ENCODE assay signal across 14 cellular contexts in the genomic region with DNA sequence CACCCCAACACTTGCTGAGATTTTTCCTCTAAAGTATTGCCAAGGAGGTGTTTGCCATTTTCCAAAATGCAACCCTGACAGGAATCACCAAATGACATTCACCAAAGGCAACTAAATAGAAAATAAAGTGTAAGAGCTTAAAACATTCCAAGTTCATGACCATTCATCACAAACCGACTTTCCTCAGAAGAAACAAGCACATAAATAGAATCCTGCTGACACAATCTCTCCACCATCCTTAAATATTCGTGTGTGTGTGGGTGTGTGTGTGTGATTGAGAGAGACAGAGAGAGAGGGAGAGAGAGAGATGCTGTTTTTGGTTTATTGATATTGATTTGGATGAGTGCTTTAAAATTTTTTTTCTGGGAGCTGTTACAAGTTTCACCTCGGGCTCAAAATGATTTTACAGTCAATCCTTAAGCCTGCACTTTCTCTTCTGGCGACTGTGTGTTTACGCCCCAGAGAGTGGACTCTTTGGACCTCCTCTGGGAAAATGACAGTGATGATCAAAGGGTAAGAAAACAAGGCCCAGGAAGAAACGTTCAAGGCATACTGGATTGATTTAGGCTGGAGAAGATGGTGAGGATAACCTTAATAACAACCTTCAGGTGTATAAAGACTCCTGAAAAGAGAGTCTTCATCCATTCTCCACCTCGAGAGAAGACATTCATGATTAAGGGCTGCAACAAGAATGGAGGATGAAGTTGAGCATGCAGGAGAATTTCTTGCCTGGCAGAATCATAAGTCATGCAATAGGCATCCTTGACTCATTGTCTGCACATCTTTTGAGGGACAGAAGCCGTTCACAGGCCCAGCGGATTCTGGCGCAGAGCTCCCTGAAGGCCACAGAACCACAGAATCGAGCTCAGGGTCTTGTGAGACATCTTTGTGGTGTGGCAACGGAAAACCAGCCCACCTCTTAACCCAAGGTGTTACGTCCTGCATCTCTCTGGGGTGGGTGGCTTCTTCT.
DNase-seq lines count a peak whose midpoint lies in the region; ATAC-seq and TF ChIP-seq lines count a peak whose summit lies in the region.
"Had no signal": no experiment of that assay in that cellular context is flagged by ENCODE, and none has a peak within 500 bp of the region (broad histone marks: within the 10 kb centered on the region; RNA-seq: fewer than 3 reads in every experiment).

No MANE protein-coding gene starts in this region.

- in situ Hi-C loops in astrocyte of the cerebellum (cut with HindIII; ENCODE audit: low sequenced_read_pairs), result no loop called here

- ATAC-seq in HG02763 (IDR thresholded peaks at IDR 0.05; ENCODE audit: unreplicated experiment), result no peak
- ATAC-seq: left lobe of liver had no signal

- H3K4me3 ChIP-seq in AG04449 (ENCODE audit: low read depth, low read length), result no peak overlapping the region
- no peak overlapping the region for H3K4me3 ChIP-seq in astrocyte of the cerebellum (ENCODE audit: low read depth, low read length)
- H3K4me3 ChIP-seq in kidney epithelial cell (ENCODE audit: low read depth, low read length), result no peak overlapping the region

- no peak for TF ChIP-seq CTCF in AG04449 (IDR thresholded peaks at IDR 0.05; ENCODE audit: insufficient read depth, low read length, missing control alignments)
- TF ChIP-seq CTCF in astrocyte of the cerebellum (IDR thresholded peaks at IDR 0.05; ENCODE audit: low read depth, low read length, missing control alignments), result no peak
- TF ChIP-seq CTCF in kidney epithelial cell (IDR thresholded peaks at IDR 0.05; ENCODE audit: insufficient read depth, low read length, poor library complexity, severe bottlenecking), result no peak

- POLR2A ChIA-PET in AG04449 (lab: Yijun Ruan, JAX), result interaction anchor here (0.6 kb wide), 1 partner anchor 107 kb away, joined by 3 read pairs; no protein-coding TSS in a partner anchor

- no peaks in the 10 kb centered on the region for H3K27me3 ChIP-seq in kidney epithelial cell (ENCODE audit: control insufficient read depth, insufficient read depth, low read length)

- no peaks in the 10 kb centered on the region for H3K36me3 ChIP-seq in kidney epithelial cell (ENCODE audit: control insufficient read depth, insufficient read depth, low read length)

- CTCF ChIA-PET in AG04449 (lab: Yijun Ruan, JAX), result interaction anchor here (1.0 to 1.4 kb wide), 2 partner anchors 10 to 184 kb away, joined by 3 read pairs; no protein-coding TSS in a partner anchor

- peak; percentile 55 for DNase-seq in AG04449 (ENCODE audit: low read depth, low spot score)
- DNase-seq in HCEC 1CT, result peak; percentile 84
- peak; percentile 12 for DNase-seq in astrocyte of the cerebellum (ENCODE audit: low read depth)
- peak; percentile 61 for DNase-seq in kidney epithelial cell (ENCODE audit: low read depth)
- DNase-seq in activated CD4-positive, CD25-positive, alpha-beta regulatory T cell (lab: John Stamatoyannopoulos, UW), result no peak
- no peak for DNase-seq in activated CD4-positive, alpha-beta T cell treated with anti-CD3 and anti-CD28 coated beads for 1 hour
- no peak for DNase-seq in H4 (ENCODE audit: low spot score)
- DNase-seq: activated CD4-positive, alpha-beta T cell treated with anti-CD3 and anti-CD28 coated beads, Interleukin-2, amount 10 ng/mL, durations not matched to agents 7 days and 5 days; CD4-positive, alpha-beta T cell; NCI-H1436 treated with DMSO at 0.1 percent for 48 hours; NK-92 treated with Interleukin-12 subunit alpha and Interleukin-12 subunit beta, amount 100 ng/mL, for 24 hours; stimulated activated CD4-positive, alpha-beta T cell treated with anti-CD3 and anti-CD28 coated beads, Interleukin-15, amount 100 ng/mL, for 24 hours had no signal

Comparison
In these comparisons a context has a peak if more than half of its experiments do, and no peak if none do; other contexts are left out.
1. DNase-seq: peak in AG04449 (single experiment), HCEC 1CT (single experiment), astrocyte of the cerebellum (single experiment) and kidney epithelial cell (single experiment); none in activated CD4-positive, CD25-positive, alpha-beta regulatory T cell (0 of 4), activated CD4-positive, alpha-beta T cell treated with anti-CD3 and anti-CD28 coated beads for 1 hour (single experiment) and H4 (single experiment).